In the genomic region with DNA sequence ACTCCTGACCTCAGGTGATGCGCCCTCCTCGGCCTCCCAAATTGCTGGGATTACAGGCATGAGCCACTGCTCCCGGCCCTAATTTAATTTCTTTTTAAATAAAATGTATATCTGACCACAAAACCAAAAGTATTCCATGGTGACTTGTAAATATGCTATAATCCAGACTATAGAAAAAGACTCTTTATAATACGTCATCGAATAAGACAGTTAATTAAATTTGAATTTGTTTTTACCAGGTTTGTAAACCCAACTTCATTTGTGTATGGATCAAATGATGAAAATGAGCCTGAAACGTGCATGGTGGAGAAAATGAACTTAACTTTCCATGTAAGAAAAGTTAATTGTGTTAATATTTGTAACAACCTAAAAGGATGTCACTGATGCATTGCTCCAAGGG, we compare ENCODE assay signal across 22 cellular contexts.
"Had no signal": no experiment of that assay in that cellular context is flagged by ENCODE, and none has a peak within 500 bp of the region (broad histone marks: within the 10 kb centered on the region; RNA-seq: fewer than 3 reads in every experiment).

No MANE protein-coding gene starts in this region.

- ATAC-seq: naive thymus-derived CD4-positive, alpha-beta T cell; psoas muscle; right cardiac atrium; sciatic nerve; stimulated activated naive B cell treated with anti-CD40 and anti-IgM and Interleukin-4, amounts not matched to agents 10 μg/mL and 1 μg/mL and 100 μg/mL, for 72 hours had no signal

- DNase-seq: naive thymus-derived CD4-positive, alpha-beta T cell; occipital lobe; ovary; psoas muscle; right cardiac atrium; spleen; stimulated activated CD4-positive, alpha-beta T cell treated with anti-CD3 and anti-CD28 coated beads, Interleukin-12 subunit alpha, Interleukin-12 subunit beta, amount 100 ng/mL, for 4 hours; stimulated activated CD4-positive, alpha-beta T cell treated with anti-CD3 and anti-CD28 coated beads, Interleukin-1b, Interleukin-23, amount 100 ng/mL, for 48 hours; stimulated activated CD4-positive, alpha-beta T cell treated with anti-CD3 and anti-CD28 coated beads, Interleukin-4, amount 100 ng/mL, for 1 hour; stimulated activated CD4-positive, alpha-beta T cell treated with anti-CD3 and anti-CD28 coated beads, Interleukin-4, amount 100 ng/mL, for 4 hours; stimulated activated CD8-positive, alpha-beta memory T cell treated with anti-CD3 and anti-CD28 coated beads, Interleukin-4, amount 100 ng/mL, for 48 hours; stimulated activated naive B cell treated with anti-CD40 and anti-IgM and Interleukin-4, amounts not matched to agents 10 μg/mL and 1 μg/mL and 100 μg/mL, for 72 hours; stimulated activated naive CD4-positive, alpha-beta T cell treated with Interleukin-2 at 50 U/mL for 16 hours; stomach; thyroid gland; trophoblast cell; upper lobe of left lung had no signal

- H3K27me3 Mint-ChIP-seq: naive thymus-derived CD4-positive, alpha-beta T cell; progenitor cell of endocrine pancreas; stimulated activated naive B cell treated with anti-CD40 and anti-IgM and Interleukin-4, amounts not matched to agents 10 μg/mL and 1 μg/mL and 100 μg/mL, for 72 hours; stimulated activated naive CD8-positive, alpha-beta T cell treated with anti-CD3 and anti-CD28 coated beads, Interleukin-15, Interleukin-2, amounts not matched to agents 100 ng/mL and 50 ng/mL, for 24 hours had no signal

- H3K27ac Mint-ChIP-seq: nephron; neural progenitor cell; progenitor cell of endocrine pancreas; stimulated activated naive B cell treated with anti-CD40 and anti-IgM and Interleukin-4, amounts not matched to agents 10 μg/mL and 1 μg/mL and 100 μg/mL, for 72 hours; stimulated activated naive CD8-positive, alpha-beta T cell treated with anti-CD3 and anti-CD28 coated beads, Interleukin-15, Interleukin-2, amounts not matched to agents 100 ng/mL and 50 ng/mL, for 24 hours had no signal

- H3K4me1 Mint-ChIP-seq: nephron; neural progenitor cell; stimulated activated naive B cell treated with anti-CD40 and anti-IgM and Interleukin-4, amounts not matched to agents 10 μg/mL and 1 μg/mL and 100 μg/mL, for 72 hours had no signal

- H3K4me3 Mint-ChIP-seq: naive thymus-derived CD4-positive, alpha-beta T cell; nephron; neural progenitor cell; stimulated activated naive B cell treated with anti-CD40 and anti-IgM and Interleukin-4, amounts not matched to agents 10 μg/mL and 1 μg/mL and 100 μg/mL, for 72 hours; stimulated activated naive CD8-positive, alpha-beta T cell treated with anti-CD3 and anti-CD28 coated beads, Interleukin-15, Interleukin-2, amounts not matched to agents 100 ng/mL and 50 ng/mL, for 24 hours had no signal

- H3K36me3 Mint-ChIP-seq: neural progenitor cell had no signal

- H3K9me3 Mint-ChIP-seq: nephron; neural progenitor cell; stimulated activated naive B cell treated with anti-CD40 and anti-IgM and Interleukin-4, amounts not matched to agents 10 μg/mL and 1 μg/mL and 100 μg/mL, for 72 hours; stimulated activated naive CD8-positive, alpha-beta T cell treated with anti-CD3 and anti-CD28 coated beads, Interleukin-15, Interleukin-2, amounts not matched to agents 100 ng/mL and 50 ng/mL, for 24 hours had no signal
